In the genomic region with DNA sequence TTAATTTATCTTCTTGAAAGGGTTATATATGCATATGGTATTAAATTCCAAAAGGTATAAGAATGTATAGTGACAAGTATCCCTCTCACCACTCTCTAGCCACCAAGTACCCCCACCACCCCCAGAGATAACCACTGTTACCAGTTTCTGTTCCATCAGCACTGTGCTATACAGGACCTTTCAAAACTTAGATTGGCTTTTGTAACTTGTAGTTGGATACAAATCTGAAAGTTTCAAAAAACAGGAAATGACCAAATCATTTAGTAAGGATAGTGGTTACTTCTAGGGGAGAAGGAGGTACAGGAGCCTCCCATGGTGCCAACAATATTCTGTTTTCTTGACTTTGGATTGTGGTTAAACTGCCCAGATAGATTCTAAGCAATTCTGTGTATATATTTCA, we compare ENCODE assay signal across 18 cellular contexts. TPM values are rescaled to one million over a fixed set of nuclear protein-coding genes. Genes with fewer than 3 reads are reported as not detected.
DNase-seq lines count a peak whose midpoint lies in the region; ATAC-seq and TF ChIP-seq lines count a peak whose summit lies in the region.
"Had no signal": no experiment of that assay in that cellular context is flagged by ENCODE, and none has a peak within 500 bp of the region (broad histone marks: within the 10 kb centered on the region; RNA-seq: fewer than 3 reads in every experiment).

No MANE protein-coding gene starts in this region.

- H3K4me3 Mint-ChIP-seq in activated T-cell treated with anti-CD3 and anti-CD28 coated beads, Interleukin-2, amount 50 U/mL, for 72 hours, result peak overlapping the region; percentile 46 to 51
- peak overlapping the region; percentile 50 for H3K4me3 Mint-ChIP-seq in activated naive CD8-positive, alpha-beta T cell treated with anti-CD3 and anti-CD28 coated beads for 36 hours
- H3K4me3 Mint-ChIP-seq in stimulated activated naive B cell treated with anti-CD40 and anti-IgM and Interleukin-4, amounts not matched to agents 10 μg/mL and 1 μg/mL and 100 μg/mL, for 72 hours, result no peak overlapping the region

- H2AFZ ChIP-seq in KMS-11 (ENCODE audit: low read depth), result no peak overlapping the region
- H2AFZ ChIP-seq: hepatocyte had no signal

- no peaks in the 10 kb centered on the region for H3K27me3 Mint-ChIP-seq in activated T-cell treated with anti-CD3 and anti-CD28 coated beads, Interleukin-2, amount 50 U/mL, for 72 hours (ENCODE audit: low read depth)
- no peaks in the 10 kb centered on the region for H3K27me3 Mint-ChIP-seq in activated naive CD8-positive, alpha-beta T cell treated with anti-CD3 and anti-CD28 coated beads for 36 hours
- no peaks in the 10 kb centered on the region for H3K27me3 Mint-ChIP-seq in stimulated activated naive B cell treated with anti-CD40 and anti-IgM and Interleukin-4, amounts not matched to agents 10 μg/mL and 1 μg/mL and 100 μg/mL, for 72 hours

- no peak for TF ChIP-seq CTCF in KMS-11 (conservative IDR thresholded peaks at IDR 0.05; ENCODE audit: low read depth, low read length)

- H3K27ac Mint-ChIP-seq in activated T-cell treated with anti-CD3 and anti-CD28 coated beads, Interleukin-2, amount 50 U/mL, for 72 hours, result peak overlapping the region; percentile 84
- peak overlapping the region; percentile 91 for H3K27ac Mint-ChIP-seq in activated naive CD8-positive, alpha-beta T cell treated with anti-CD3 and anti-CD28 coated beads for 36 hours
- no peak overlapping the region for H3K27ac Mint-ChIP-seq in stimulated activated naive B cell treated with anti-CD40 and anti-IgM and Interleukin-4, amounts not matched to agents 10 μg/mL and 1 μg/mL and 100 μg/mL, for 72 hours

- H3K4me1 ChIP-seq in KMS-11 (ENCODE audit: low read depth, poor library complexity, severe bottlenecking), result peaks cover 9% of the 10 kb centered on the region
- H3K4me1 ChIP-seq: colonic mucosa had no signal

- H3K4me2 ChIP-seq in KMS-11, result peak overlapping the region; percentile 25; the same call in 1 of the 2 replicates
- H3K4me2 ChIP-seq: hepatocyte had no signal

- DNase-seq in activated T-cell treated with anti-CD3 and anti-CD28 coated beads, Interleukin-2, amount 50 U/mL, for 72 hours, result no peak
- DNase-seq in activated T-cell treated with anti-CD3 and anti-CD28 coated beads for 4 hours (no peak), OCI-M2 (lab: John Stamatoyannopoulos, UW; ENCODE audit: unreplicated experiment) (no peak), NCI-H524 treated with DMSO at 0.1 percent for 48 hours (lab: John Stamatoyannopoulos, UW) (no peak)
- peak; percentile 25 for DNase-seq in activated naive CD8-positive, alpha-beta T cell treated with anti-CD3 and anti-CD28 coated beads for 36 hours
- no peak for DNase-seq in stimulated activated naive B cell treated with anti-CD40 and anti-IgM and Interleukin-4, amounts not matched to agents 10 μg/mL and 1 μg/mL and 100 μg/mL, for 72 hours
- DNase-seq: activated CD4-positive, alpha-beta T cell treated with anti-CD3 and anti-CD28 coated beads for 48 hours; colonic mucosa; DMS53; IMR-90; NCI-H1436; NCI-H510A treated with DMSO at 0.1 percent for 48 hours; stimulated activated CD4-positive, alpha-beta T cell treated with anti-CD3 and anti-CD28 coated beads, Interleukin-1b, Interleukin-23, amount 100 ng/mL, for 48 hours; trophoblast cell had no signal

- no peak overlapping the region for H3K27ac ChIP-seq in KMS-11
- H3K27ac ChIP-seq: colonic mucosa, hepatocyte had no signal

- H3K36me3 Mint-ChIP-seq in activated T-cell treated with anti-CD3 and anti-CD28 coated beads, Interleukin-2, amount 50 U/mL, for 72 hours (ENCODE audit: insufficient read depth in 2 of 2), result no peaks in the 10 kb centered on the region
- peaks cover 37% of the 10 kb centered on the region for H3K36me3 Mint-ChIP-seq in activated naive CD8-positive, alpha-beta T cell treated with anti-CD3 and anti-CD28 coated beads for 36 hours
- H3K36me3 Mint-ChIP-seq in stimulated activated naive B cell treated with anti-CD40 and anti-IgM and Interleukin-4, amounts not matched to agents 10 μg/mL and 1 μg/mL and 100 μg/mL, for 72 hours, result peaks cover 0 to 12% of the 10 kb centered on the region in 2 donors

- H3K79me2 ChIP-seq in KMS-11 (ENCODE audit: insufficient read depth, low read depth), result no peaks in the 10 kb centered on the region
- H3K79me2 ChIP-seq: hepatocyte had no signal

- H3K4me3 ChIP-seq in KMS-11 (IDR thresholded peaks at IDR 0.05; ENCODE audit: insufficient read depth, low read depth, low read length), result no peak overlapping the region
- H3K4me3 ChIP-seq: colonic mucosa, hepatocyte had no signal

- no peaks in the 10 kb centered on the region for H4K20me1 ChIP-seq in KMS-11 (ENCODE audit: insufficient read depth)

- H3K36me3 ChIP-seq in KMS-11 (ENCODE audit: insufficient read depth), result no peaks in the 10 kb centered on the region
- H3K36me3 ChIP-seq: colonic mucosa had no signal

- peaks cover 24% of the 10 kb centered on the region for H3K4me1 Mint-ChIP-seq in activated T-cell treated with anti-CD3 and anti-CD28 coated beads, Interleukin-2, amount 50 U/mL, for 72 hours (ENCODE audit: low read depth)
- H3K4me1 Mint-ChIP-seq in activated naive CD8-positive, alpha-beta T cell treated with anti-CD3 and anti-CD28 coated beads for 36 hours, result peaks cover 41% of the 10 kb centered on the region
- peaks cover 14 to 21% of the 10 kb centered on the region in 2 donors for H3K4me1 Mint-ChIP-seq in stimulated activated naive B cell treated with anti-CD40 and anti-IgM and Interleukin-4, amounts not matched to agents 10 μg/mL and 1 μg/mL and 100 μg/mL, for 72 hours

- H3K9me3 Mint-ChIP-seq in activated T-cell treated with anti-CD3 and anti-CD28 coated beads, Interleukin-2, amount 50 U/mL, for 72 hours, result peaks cover 1 to 4% of the 10 kb centered on the region in 2 donors
- H3K9me3 Mint-ChIP-seq in activated naive CD8-positive, alpha-beta T cell treated with anti-CD3 and anti-CD28 coated beads for 36 hours, result peaks cover 16% of the 10 kb centered on the region
- peaks cover 0 to 1% of the 10 kb centered on the region in 2 donors for H3K9me3 Mint-ChIP-seq in stimulated activated naive B cell treated with anti-CD40 and anti-IgM and Interleukin-4, amounts not matched to agents 10 μg/mL and 1 μg/mL and 100 μg/mL, for 72 hours

- H3K27me3 ChIP-seq in KMS-11 (ENCODE audit: insufficient read depth, low read depth), result no peaks in the 10 kb centered on the region
- H3K27me3 ChIP-seq: colonic mucosa, hepatocyte had no signal

- ATAC-seq in activated T-cell treated with anti-CD3 and anti-CD28 coated beads, Interleukin-2, amount 50 U/mL, for 72 hours (replicated peaks in 1 of 2), result peak; percentile 66 to 80
- peak; percentile 51 to 65 for ATAC-seq in stimulated activated naive B cell treated with anti-CD40 and anti-IgM and Interleukin-4, amounts not matched to agents 10 μg/mL and 1 μg/mL and 100 μg/mL, for 72 hours (replicated peaks)
- no peak for ATAC-seq in HG03378 (IDR thresholded peaks at IDR 0.05; ENCODE audit: unreplicated experiment)
- ATAC-seq: Panc1 had no signal

- no peak overlapping the region for H3K9ac ChIP-seq in KMS-11

RNA-seq across cellular contexts. Expression of gene AKAP11, which starts 56.7 kb away (rescaled TPM):
- total RNA-seq in activated T-cell treated with anti-CD3 and anti-CD28 coated beads, Interleukin-2, amount 50 U/mL, for 72 hours, result 10 to 100 TPM; 30.0 to 32.5 TPM
- total RNA-seq in activated naive CD8-positive, alpha-beta T cell treated with anti-CD3 and anti-CD28 coated beads for 36 hours, result 10 to 100 TPM; 37.7 to 38.0 TPM

Comparison
In these comparisons a context has a peak if more than half of its experiments do, and no peak if none do; other contexts are left out.
1. H3K4me3 Mint-ChIP-seq: peak in activated T-cell treated with anti-CD3 and anti-CD28 coated beads, Interleukin-2, amount 50 U/mL, for 72 hours (2 of 2) and activated naive CD8-positive, alpha-beta T cell treated with anti-CD3 and anti-CD28 coated beads for 36 hours (single experiment); none in stimulated activated naive B cell treated with anti-CD40 and anti-IgM and Interleukin-4, amounts not matched to agents 10 μg/mL and 1 μg/mL and 100 μg/mL, for 72 hours (0 of 2).